14 cellular contexts compared by ENCODE assay signal in genomic region chr5:171531638-171532037, GRCh38.
A peak's percentile ranks its signal among the peaks of the same experiment; 100 is the strongest.
DNase-seq lines count a peak whose midpoint lies in the region; ATAC-seq lines count a peak whose summit lies in the region.
"Had no signal": no experiment of that assay in that cellular context is flagged by ENCODE, and none has a peak within 500 bp of the region (broad histone marks: within the 10 kb centered on the region; RNA-seq: fewer than 3 reads in every experiment).

No MANE protein-coding gene starts in this region.

- ATAC-seq in left ventricle myocardium superior (peak; percentile 18), left cardiac atrium (no peak), left colon (peak; percentile 40), GM19324 (IDR thresholded peaks at IDR 0.05; ENCODE audit: low FRiP score, unreplicated experiment) (no peak), HG03135 (IDR thresholded peaks at IDR 0.05; ENCODE audit: unreplicated experiment) (no peak)
- ATAC-seq: A549; CD8-positive, alpha-beta T cell had no signal

- DNase-seq in left ventricle myocardium superior, result no peak
- no peak for DNase-seq in left cardiac atrium
- DNase-seq in SW480 (ENCODE audit: low spot score), result peak; percentile 23
- DNase-seq in left colon, result no peak
- DNase-seq: AML-193; Caco-2; Calu3; CD4-positive, alpha-beta T cell; CD8-positive, alpha-beta T cell; DMS79 treated with DMSO at 0.1 percent for 48 hours; GF-D8 had no signal

- intact Hi-C loops in left ventricle myocardium superior (cut with micrococcal nuclease), result no loop called here
- intact Hi-C loops in left cardiac atrium (cut with DNase I), result no loop called here
- intact Hi-C loops in left colon (cut with DNase I, micrococcal nuclease), result no loop called here

Comparison
In these comparisons a context has a peak if more than half of its experiments do, and no peak if none do; other contexts are left out.
1. ATAC-seq: peak in left ventricle myocardium superior (single experiment) and left colon (single experiment); none in left cardiac atrium (0 of 2), GM19324 (single experiment) and HG03135 (single experiment).